Comparison of ENCODE assay signal across 12 cellular contexts in the genomic region with DNA sequence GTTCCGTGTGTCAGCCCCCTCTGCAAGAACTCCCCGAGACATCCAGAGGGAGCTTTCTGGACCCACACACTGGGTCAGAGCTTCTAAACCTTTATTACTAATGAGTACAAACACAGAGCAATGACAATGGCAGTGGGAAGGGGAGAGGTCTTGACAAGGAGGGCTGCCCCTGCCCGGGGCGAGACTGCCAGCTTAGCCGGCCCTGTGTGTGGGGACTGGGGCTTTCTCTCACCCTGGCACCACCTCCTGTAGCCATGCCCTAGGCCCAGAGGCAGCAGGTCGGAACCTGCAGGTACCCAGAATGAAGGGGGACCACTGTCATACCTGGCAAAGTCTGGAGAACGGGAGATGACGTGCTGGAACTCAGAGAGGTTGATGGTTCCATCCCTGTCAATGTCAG. TPM values are rescaled to one million over a fixed set of nuclear protein-coding genes. Genes with fewer than 3 reads are reported as not detected.
A peak's percentile ranks its signal among the peaks of the same experiment; 100 is the strongest.
DNase-seq lines count a peak whose midpoint lies in the region; ATAC-seq and TF ChIP-seq lines count a peak whose summit lies in the region.
"Had no signal": no experiment of that assay in that cellular context is flagged by ENCODE, and none has a peak within 500 bp of the region (broad histone marks: within the 10 kb centered on the region; RNA-seq: fewer than 3 reads in every experiment).

No MANE protein-coding gene starts in this region.

- CTCF ChIA-PET in WTC11 (lab: Charles Lee) = interaction anchor here (0.5 to 1.8 kb wide), 3 partner anchors 9 to 463 kb away, joined by 3 to 8 read pairs (median 7); no protein-coding TSS in a partner anchor

- intact Hi-C loops in colonic mucosa (cut with DNase I) = no loop called here

- H3K27ac ChIP-seq in C4-2B (peak overlapping the region; percentile 94), colonic mucosa (peak overlapping the region; percentile 99)
- H3K27ac ChIP-seq: KMS-11 had no signal

- no peak for DNase-seq in Jurkat, Clone E6-1 (ENCODE audit: low read depth, low spot score)
- no peak for DNase-seq in colonic mucosa
- DNase-seq in WTC11 (ENCODE audit: low spot score) = no peak
- no peak for DNase-seq in NCI-H226
- no peak for DNase-seq in kidney tubule cell (ENCODE audit: low spot score)
- no peak for DNase-seq in SHP77 treated with DMSO at 0.1 percent for 48 hours (lab: John Stamatoyannopoulos, UW)
- DNase-seq: DMS79, NCI-H446 treated with DMSO at 0.1 percent for 48 hours had no signal

- H3K27me3 ChIP-seq in colonic mucosa = no peaks in the 10 kb centered on the region

- H3K9me3 ChIP-seq in colonic mucosa = no peaks in the 10 kb centered on the region

- H3K27me3 Mint-ChIP-seq in nephron (ENCODE audit: low read depth) (no peaks in the 10 kb centered on the region), WTC11 (ENCODE audit: low read depth) (no peaks in the 10 kb centered on the region)

- peaks cover 15% of the 10 kb centered on the region for H3K4me1 ChIP-seq in colonic mucosa

- peaks cover 18% of the 10 kb centered on the region for H3K36me3 Mint-ChIP-seq in nephron (ENCODE audit: low read depth)
- H3K36me3 Mint-ChIP-seq in WTC11 = peaks cover 21% of the 10 kb centered on the region

- H3K27ac Mint-ChIP-seq in nephron = no peak overlapping the region
- no peak overlapping the region for H3K27ac Mint-ChIP-seq in WTC11

- H3K4me1 Mint-ChIP-seq in nephron (peaks cover 18% of the 10 kb centered on the region), WTC11 (peaks cover 16% of the 10 kb centered on the region)

- POLR2A ChIA-PET in WTC11 (lab: Charles Lee) = no interaction called here

- H3K4me3 Mint-ChIP-seq in nephron = peak overlapping the region; percentile 27 to 43 (median 28)
- H3K4me3 Mint-ChIP-seq in WTC11 = no peak overlapping the region

- no peak for ATAC-seq in WTC11

- H3K4me3 ChIP-seq in Jurkat, Clone E6-1 (ENCODE audit: low read length) = peak overlapping the region; percentile 45
- no peak overlapping the region for H3K4me3 ChIP-seq in colonic mucosa

- H3K9ac ChIP-seq in colonic mucosa (ENCODE audit: low read depth in 2 of 2, low read length in 2 of 2) = peak overlapping the region; percentile 32 to 97
- H3K9ac ChIP-seq: KMS-11 had no signal

- peaks cover 24% of the 10 kb centered on the region for H3K36me3 ChIP-seq in colonic mucosa

- no peaks in the 10 kb centered on the region for H3K9me3 Mint-ChIP-seq in nephron
- H3K9me3 Mint-ChIP-seq in WTC11 = no peaks in the 10 kb centered on the region

- TF ChIP-seq CTCF in C4-2B (conservative IDR thresholded peaks at IDR 0.05) (no peak), colonic mucosa (IDR thresholded peaks at IDR 0.05) (no peak), nephron (IDR thresholded peaks at IDR 0.05; ENCODE audit: unreplicated experiment in 3 of 3) (no peak), WTC11 (IDR thresholded peaks at IDR 0.05) (no peak)

TF ChIP-seq in WTC11, 78 proteins besides CTCF, POLR2A, EP300 and RAD21:
- TF ChIP-seq NFE2L1 (CRISPR knock-in tag; IDR thresholded peaks at IDR 0.05) = no peak
- no peak for TF ChIP-seq GABPB1 (CRISPR knock-in tag; IDR thresholded peaks at IDR 0.05)
TF ChIP-seq in WTC11: peak in this region for 0.

RNA-seq across cellular contexts. Expression of a gene that starts 3.1 kb away (rescaled TPM):
- polyA plus RNA-seq in Jurkat, Clone E6-1 (2012; ENCODE audit: insufficient read depth, insufficient read length) = 159 TPM
- total RNA-seq in colonic mucosa (100 to 1,000 TPM; 212 to 216 TPM), WTC11 (2021) (26.1 to 29.6 TPM (median 26.9 TPM) in 3 replicates)

RNA-seq across cellular contexts. Expression of a gene that starts 3.4 kb away (rescaled TPM):
- polyA plus RNA-seq in Jurkat, Clone E6-1 (2012; ENCODE audit: insufficient read depth, insufficient read length) = 4.4 TPM
- 10 to 100 TPM; 14.4 to 18.6 TPM for total RNA-seq in colonic mucosa
- 2.6 to 6.7 TPM (median 5.3 TPM) in 3 replicates for total RNA-seq in WTC11 (2021)

RNA-seq across cellular contexts. Expression of a gene that starts 18.7 kb away (rescaled TPM):
- 1.3 TPM for polyA plus RNA-seq in Jurkat, Clone E6-1 (2012; ENCODE audit: insufficient read depth, insufficient read length)
- 1 to 10 TPM in 1 of 2 donors, under 1 TPM in 1; 0.35 to 1.2 TPM for total RNA-seq in colonic mucosa
- 0.18 to 0.76 TPM (median 0.48 TPM) in 3 replicates for total RNA-seq in WTC11 (2021)
- total RNA-seq: posterior vena cava had no signal

RNA-seq across cellular contexts. Expression of a gene that starts 29.5 kb away (rescaled TPM):
- 13.9 TPM for polyA plus RNA-seq in Jurkat, Clone E6-1 (2012; ENCODE audit: insufficient read depth, insufficient read length)
- total RNA-seq in colonic mucosa = 100 to 1,000 TPM; 102 to 141 TPM
- 50.1 to 53.3 TPM (median 50.2 TPM) in 3 replicates for total RNA-seq in WTC11 (2021)

RNA-seq across cellular contexts. Expression of a gene that starts 34.9 kb away (rescaled TPM):
- polyA plus RNA-seq in Jurkat, Clone E6-1 (2012; ENCODE audit: insufficient read depth, insufficient read length) = 39.1 TPM
- 10 to 100 TPM; 56.5 to 60.4 TPM for total RNA-seq in colonic mucosa
- total RNA-seq in WTC11 (2021) = 77.8 to 88.5 TPM (median 88.1 TPM) in 3 replicates
